In the genomic region with DNA sequence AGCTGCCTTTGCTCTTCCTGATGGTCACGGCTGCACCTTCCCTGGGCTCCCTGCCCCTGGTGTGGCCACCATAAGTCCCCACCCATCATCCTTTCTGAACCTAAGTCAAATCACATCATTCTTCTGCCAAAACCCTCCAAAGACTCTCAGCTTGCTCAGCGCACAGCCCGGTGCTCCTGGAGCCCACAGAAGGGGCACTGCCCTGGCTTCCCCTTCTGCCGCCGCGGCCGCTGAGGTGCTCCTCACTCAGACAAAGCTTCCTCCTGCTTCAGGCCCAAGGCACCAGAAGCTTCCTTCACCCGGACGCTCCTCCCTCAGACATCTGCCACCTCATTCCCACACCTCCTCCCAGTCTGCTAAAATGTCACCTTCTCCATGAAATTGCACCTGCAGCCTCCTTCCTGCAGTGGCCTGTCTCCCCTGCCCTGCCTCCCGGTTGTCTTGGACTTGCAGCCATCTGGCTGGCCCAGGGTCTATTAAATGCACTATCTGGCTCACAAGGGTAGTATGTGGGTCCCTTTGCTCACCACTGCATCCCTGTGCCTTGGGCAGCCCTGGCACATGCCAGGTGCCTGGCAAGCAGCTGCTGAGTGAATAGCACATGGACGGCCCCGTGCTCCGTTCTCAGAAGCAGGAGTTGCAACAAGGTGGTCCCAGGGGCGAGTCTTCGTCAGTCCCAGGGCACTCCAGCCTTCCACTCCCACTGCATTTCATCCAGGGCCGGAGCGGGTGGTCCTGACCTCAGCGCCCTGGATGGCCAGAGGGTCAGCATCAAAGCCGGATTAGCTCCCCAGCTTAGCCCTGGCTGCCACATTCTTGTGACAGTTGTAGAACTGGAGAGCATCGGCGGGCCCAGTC, we compare ENCODE assay signal across 23 cellular contexts.
A peak's percentile ranks its signal among the peaks of the same experiment; 100 is the strongest.
DNase-seq lines count a peak whose midpoint lies in the region; ATAC-seq and TF ChIP-seq lines count a peak whose summit lies in the region.
"Had no signal": no experiment of that assay in that cellular context is flagged by ENCODE, and none has a peak within 500 bp of the region (broad histone marks: within the 10 kb centered on the region; RNA-seq: fewer than 3 reads in every experiment).

No MANE protein-coding gene starts in this region.

- H3K36me3 ChIP-seq in H7 (replicated peaks; ENCODE audit: control insufficient read depth, insufficient read depth, low read length) (no peaks in the 10 kb centered on the region), Panc1 (ENCODE audit: control insufficient read depth, insufficient read depth, low read length) (no peaks in the 10 kb centered on the region), neural progenitor cell (no peaks in the 10 kb centered on the region), HAP-1 (replicated peaks) (no peaks in the 10 kb centered on the region)

- H3K27me3 ChIP-seq in H7 (ENCODE audit: control insufficient read depth, insufficient read depth, low read length) (peaks cover 36% of the 10 kb centered on the region), Panc1 (ENCODE audit: control insufficient read depth, insufficient read depth, low read length) (no peaks in the 10 kb centered on the region), neural progenitor cell (peaks cover 76% of the 10 kb centered on the region), HAP-1 (ENCODE audit: low read depth) (peaks cover 33% of the 10 kb centered on the region)

- H3K9ac ChIP-seq in neural progenitor cell: no peak overlapping the region

- H3K36me3 Mint-ChIP-seq in glutamatergic neuron (ENCODE audit: unreplicated experiment) (peaks cover 14% of the 10 kb centered on the region), neural progenitor cell (peaks cover 8% of the 10 kb centered on the region)

- H3K4me1 ChIP-seq in Panc1 (ENCODE audit: control insufficient read depth, insufficient read depth, low read length) (0 out of 2 replicates have a peak, but pooled peaks cover 3% of the 10 kb centered on the region), neural progenitor cell (peaks cover 20% of the 10 kb centered on the region), HAP-1 (no peaks in the 10 kb centered on the region)

- H3F3A ChIP-seq in neural progenitor cell (ENCODE audit: low read depth): peaks cover 15% of the 10 kb centered on the region

- DNase-seq in H7 (peak; percentile 40), Panc1 (ENCODE audit: low read depth, low spot score) (no peak), glutamatergic neuron (no peak), neural progenitor cell (ENCODE audit: low spot score) (no peak), HAP-1 (ENCODE audit: low spot score in 2 of 2) (no peak), C1 segment of cervical spinal cord (lab: John Stamatoyannopoulos, UW) (no peak)
- DNase-seq: activated CD4-positive, alpha-beta T cell treated with anti-CD3 and anti-CD28 coated beads, Interleukin-2, amount 50 U/mL, for 48 hours; AML-193; anterior cingulate cortex; caudate nucleus; CD8-positive, alpha-beta memory T cell; erythroblast; foreskin keratinocyte; hippocampal formation; NCI-H1417; NCI-H2107; NCI-H510A; PC-9; trophoblast cell had no signal

- no peak overlapping the region for H2AFZ ChIP-seq in neural progenitor cell (replicated peaks)
- H2AFZ ChIP-seq: PC-9 had no signal

- CTCF ChIA-PET in Panc1 (lab: Charles Lee): interaction anchor here (1.1 kb wide), 1 partner anchor 417 kb away, joined by 3 read pairs; no protein-coding TSS in a partner anchor

- ATAC-seq in Panc1: 0 out of 2 replicates have a peak, but pooled peaks have one; percentile 23
- no peak for ATAC-seq in GM21576 (IDR thresholded peaks at IDR 0.05; ENCODE audit: unreplicated experiment)
- no peak for ATAC-seq in HG03432 (IDR thresholded peaks at IDR 0.05; ENCODE audit: unreplicated experiment)
- ATAC-seq: foreskin keratinocyte had no signal

- intact Hi-C loops in Panc1 (cut with micrococcal nuclease; ENCODE audit: unreplicated experiment): loop anchor here (10.0 kb wide), 1 partner anchor 56 kb away; no protein-coding TSS in a partner anchor

- no TSS peak for BruUV-seq in Panc1 (replicated peaks; lab: Mats Ljungman, UMichigan)

- TF ChIP-seq CTCF in Panc1 (IDR thresholded peaks at IDR 0.05) (no peak), glutamatergic neuron (IDR thresholded peaks at IDR 0.05; ENCODE audit: partially characterized antibody, unreplicated experiment) (no peak), neural progenitor cell (IDR thresholded peaks at IDR 0.05) (no peak)

- H3K4me3 ChIP-seq in H7 (ENCODE audit: insufficient read depth, low read depth, low read length): no peak overlapping the region
- no peak overlapping the region for H3K4me3 ChIP-seq in Panc1 (ENCODE audit: low read depth in 2 of 2, low read length in 2 of 2)
- H3K4me3 ChIP-seq in neural progenitor cell: no peak overlapping the region
- H3K4me3 ChIP-seq in HAP-1: no peak overlapping the region
- H3K4me3 ChIP-seq: PC-9 had no signal

- in situ Hi-C loops in Panc1 (cut with HindIII; ENCODE audit: low pct_unique_long_range_greater_than_20kb, low sequenced_read_pairs) (no loop called here), HAP-1 (cut with MboI; ENCODE audit: low sequenced_read_pairs) (loop anchor here (10.0 kb wide), 1 partner anchor 96 kb away; no protein-coding TSS in a partner anchor)

- no peaks in the 10 kb centered on the region for H3K79me2 ChIP-seq in neural progenitor cell (ENCODE audit: low read depth)

- peak overlapping the region; percentile 94 for H3K4me2 ChIP-seq in neural progenitor cell
- H3K4me2 ChIP-seq: PC-9 had no signal

- peaks cover 4% of the 10 kb centered on the region; the same call in 1 of the 2 replicates for H3K9me3 ChIP-seq in Panc1 (ENCODE audit: control insufficient read depth, insufficient read depth, low read depth, low read length)
- no peaks in the 10 kb centered on the region for H3K9me3 ChIP-seq in neural progenitor cell (ENCODE audit: low read depth)
- peaks cover 8% of the 10 kb centered on the region for H3K9me3 ChIP-seq in HAP-1

- H3K4me3 Mint-ChIP-seq in glutamatergic neuron (ENCODE audit: unreplicated experiment): no peak overlapping the region
- peak overlapping the region; percentile 69 for H3K4me3 Mint-ChIP-seq in neural progenitor cell
- H3K4me3 Mint-ChIP-seq: activated naive CD4-positive, alpha-beta T cell treated with anti-CD3 and anti-CD28 coated beads, Interleukin-2, amount 50 U/mL, for 24 hours; CD8-positive, alpha-beta memory T cell; T-helper 1 cell treated with Interleukin-12 subunit alpha and Interleukin-12 subunit beta and Interleukin-4 antibody, amounts not matched to agents 30 μg/mL and 1 μg/mL, for 36 hours had no signal

- H3K4me1 Mint-ChIP-seq in glutamatergic neuron (ENCODE audit: low read depth, unreplicated experiment) (peaks cover 6% of the 10 kb centered on the region), neural progenitor cell (peaks cover 48% of the 10 kb centered on the region)

- peaks cover 11% of the 10 kb centered on the region for H4K20me1 ChIP-seq in neural progenitor cell (ENCODE audit: low read depth)

- peaks cover 16% of the 10 kb centered on the region for H3K27me3 Mint-ChIP-seq in glutamatergic neuron (ENCODE audit: unreplicated experiment)
- peaks cover 19% of the 10 kb centered on the region for H3K27me3 Mint-ChIP-seq in neural progenitor cell (ENCODE audit: insufficient read depth, low read depth)

- peaks cover 7% of the 10 kb centered on the region for H3K9me3 Mint-ChIP-seq in glutamatergic neuron (ENCODE audit: unreplicated experiment)
- H3K9me3 Mint-ChIP-seq in neural progenitor cell: peaks cover 20% of the 10 kb centered on the region

- H3K27ac ChIP-seq in Panc1 (ENCODE audit: low read length) (no peak overlapping the region), neural progenitor cell (no peak overlapping the region)
- H3K27ac ChIP-seq: foreskin keratinocyte, PC-9 had no signal

- H3K27ac Mint-ChIP-seq in glutamatergic neuron (ENCODE audit: unreplicated experiment) (peak overlapping the region; percentile 2), neural progenitor cell (peak overlapping the region; percentile 39)
- H3K27ac Mint-ChIP-seq: T-helper 1 cell treated with Interleukin-12 subunit alpha and Interleukin-12 subunit beta and Interleukin-4 antibody, amounts not matched to agents 30 μg/mL and 1 μg/mL, for 36 hours had no signal

- POLR2A ChIA-PET in Panc1 (lab: Charles Lee): no interaction called here
